ENCODE assay signal across 9 cellular contexts in the genomic region with DNA sequence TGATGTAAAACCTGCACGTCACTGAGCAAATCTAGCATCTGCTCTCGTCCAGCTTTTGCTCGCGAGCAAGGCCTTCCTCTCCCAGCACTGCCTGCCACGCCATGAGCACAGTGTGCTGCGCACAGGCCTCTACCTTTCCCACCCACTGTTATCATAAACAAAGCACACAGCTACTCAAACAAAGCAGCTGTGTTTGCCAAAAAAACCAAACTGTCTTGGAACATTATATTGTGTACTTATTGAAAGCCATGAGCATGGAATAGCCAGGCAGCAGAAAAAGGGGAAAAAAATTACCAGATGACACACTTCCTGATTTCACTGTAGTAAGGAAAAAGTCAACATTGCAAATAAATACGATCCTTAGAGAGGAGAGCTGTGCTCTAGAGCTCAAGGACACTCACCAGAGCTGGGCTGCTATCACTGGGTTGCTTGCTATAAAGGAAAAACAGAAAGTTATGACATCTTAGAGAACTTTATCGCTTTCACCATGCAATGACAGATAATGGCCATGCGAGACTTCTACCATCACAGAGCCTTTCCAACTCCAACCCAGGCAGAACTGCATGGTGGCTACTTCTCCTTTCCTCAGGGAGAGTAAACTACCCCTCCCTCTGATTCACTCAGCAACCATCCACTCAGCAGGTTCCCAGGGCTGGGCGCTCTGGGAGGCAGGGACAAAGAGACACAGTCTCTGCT.
DNase-seq lines count a peak whose midpoint lies in the region; ATAC-seq and TF ChIP-seq lines count a peak whose summit lies in the region.
"Had no signal": no experiment of that assay in that cellular context is flagged by ENCODE, and none has a peak within 500 bp of the region (broad histone marks: within the 10 kb centered on the region; RNA-seq: fewer than 3 reads in every experiment).

No MANE protein-coding gene starts in this region.

- H3K9me3 Mint-ChIP-seq in stimulated activated naive B cell treated with anti-CD40 and anti-IgM and Interleukin-4, amounts not matched to agents 10 μg/mL and 1 μg/mL and 100 μg/mL, for 72 hours, result no peaks in the 10 kb centered on the region

- 22 to 36% methylated on average over 10 of the region's 10 CpGs for WGBS in body of pancreas, 2 donors

- no peak overlapping the region for H3K27ac Mint-ChIP-seq in stimulated activated naive B cell treated with anti-CD40 and anti-IgM and Interleukin-4, amounts not matched to agents 10 μg/mL and 1 μg/mL and 100 μg/mL, for 72 hours

- no peaks in the 10 kb centered on the region for H3K36me3 ChIP-seq in body of pancreas (replicated peaks in 1 of 2; ENCODE audit: insufficient read depth in 1 of 2, low read depth in 2 of 2)
- H3K36me3 ChIP-seq in mucosa of descending colon (ENCODE audit: low read depth), result no peaks in the 10 kb centered on the region

- no peaks in the 10 kb centered on the region for H3K27me3 ChIP-seq in body of pancreas

- H3K4me3 Mint-ChIP-seq in stimulated activated naive B cell treated with anti-CD40 and anti-IgM and Interleukin-4, amounts not matched to agents 10 μg/mL and 1 μg/mL and 100 μg/mL, for 72 hours, result no peak overlapping the region

- H3K4me1 Mint-ChIP-seq in stimulated activated naive B cell treated with anti-CD40 and anti-IgM and Interleukin-4, amounts not matched to agents 10 μg/mL and 1 μg/mL and 100 μg/mL, for 72 hours, result no peaks in the 10 kb centered on the region

- peaks cover 9 to 16% of the 10 kb centered on the region in 2 donors for H3K27me3 Mint-ChIP-seq in stimulated activated naive B cell treated with anti-CD40 and anti-IgM and Interleukin-4, amounts not matched to agents 10 μg/mL and 1 μg/mL and 100 μg/mL, for 72 hours

- H3K9me3 ChIP-seq in body of pancreas (no peaks in the 10 kb centered on the region), mucosa of descending colon (no peaks in the 10 kb centered on the region)

- ATAC-seq in body of pancreas (peak; percentile 72), mucosa of descending colon (peak; percentile 85), HG03175 (IDR thresholded peaks at IDR 0.05; ENCODE audit: unreplicated experiment) (no peak)
- no peak for ATAC-seq in stimulated activated naive B cell treated with anti-CD40 and anti-IgM and Interleukin-4, amounts not matched to agents 10 μg/mL and 1 μg/mL and 100 μg/mL, for 72 hours (replicated peaks)

- H3K4me3 ChIP-seq in body of pancreas (no peak overlapping the region), mucosa of descending colon (no peak overlapping the region)

- no peaks in the 10 kb centered on the region for H3K36me3 Mint-ChIP-seq in stimulated activated naive B cell treated with anti-CD40 and anti-IgM and Interleukin-4, amounts not matched to agents 10 μg/mL and 1 μg/mL and 100 μg/mL, for 72 hours

- peak; percentile 92 for DNase-seq in DMS53 treated with DMSO at 0.1 percent for 48 hours (lab: John Stamatoyannopoulos, UW; ENCODE audit: unreplicated experiment)
- DNase-seq in NCI-H2081 (lab: John Stamatoyannopoulos, UW), result peak; percentile 93 to 99
- DNase-seq in body of pancreas, result peak; percentile 84 to 94 (median 88)
- DNase-seq in mucosa of descending colon, result peak; percentile 66 to 74 (median 74)
- DNase-seq in GM13977 (ENCODE audit: low spot score), result no peak
- no peak for DNase-seq in NCI-H1048 (lab: John Stamatoyannopoulos, UW)
- no peak for DNase-seq in stimulated activated naive B cell treated with anti-CD40 and anti-IgM and Interleukin-4, amounts not matched to agents 10 μg/mL and 1 μg/mL and 100 μg/mL, for 72 hours
- DNase-seq: erythroblast had no signal

- TF ChIP-seq CTCF in body of pancreas (IDR thresholded peaks at IDR 0.05) (no peak), mucosa of descending colon (IDR thresholded peaks at IDR 0.05) (no peak), GM13977 (IDR thresholded peaks at IDR 0.05; ENCODE audit: extremely low read depth, insufficient read depth, missing control alignments) (no peak)

- TF ChIP-seq POLR2A in body of pancreas (IDR thresholded peaks at IDR 0.05), result peak; percentile 54 to 82 (median 68)

- H3K27ac ChIP-seq in body of pancreas, result peak overlapping the region; percentile 91 to 95 (median 94)

- peaks cover 89% of the 10 kb centered on the region for H3K4me1 ChIP-seq in body of pancreas
- H3K4me1 ChIP-seq in mucosa of descending colon (ENCODE audit: low read depth), result peaks cover 31% of the 10 kb centered on the region

- in situ Hi-C loops in GM13977 (cut with MboI; ENCODE audit: low pct_unique_long_range_greater_than_20kb, low sequenced_read_pairs, unreplicated experiment), result no loop called here

- intact Hi-C loops in body of pancreas (cut with DNase I) (no loop called here), mucosa of descending colon (cut with DNase I, micrococcal nuclease) (no loop called here)

Comparison
In these comparisons a context has a peak if more than half of its experiments do, and no peak if none do; other contexts are left out.
1. DNase-seq: peak in DMS53 treated with DMSO at 0.1 percent for 48 hours (single experiment), NCI-H2081 (2 of 2), body of pancreas (4 of 4) and mucosa of descending colon (3 of 3); none in GM13977 (single experiment), NCI-H1048 (single experiment) and stimulated activated naive B cell treated with anti-CD40 and anti-IgM and Interleukin-4, amounts not matched to agents 10 μg/mL and 1 μg/mL and 100 μg/mL, for 72 hours (single experiment).
2. ATAC-seq: peak in body of pancreas (single experiment) and mucosa of descending colon (single experiment); none in stimulated activated naive B cell treated with anti-CD40 and anti-IgM and Interleukin-4, amounts not matched to agents 10 μg/mL and 1 μg/mL and 100 μg/mL, for 72 hours (0 of 2) and HG03175 (single experiment).